In the genomic region with DNA sequence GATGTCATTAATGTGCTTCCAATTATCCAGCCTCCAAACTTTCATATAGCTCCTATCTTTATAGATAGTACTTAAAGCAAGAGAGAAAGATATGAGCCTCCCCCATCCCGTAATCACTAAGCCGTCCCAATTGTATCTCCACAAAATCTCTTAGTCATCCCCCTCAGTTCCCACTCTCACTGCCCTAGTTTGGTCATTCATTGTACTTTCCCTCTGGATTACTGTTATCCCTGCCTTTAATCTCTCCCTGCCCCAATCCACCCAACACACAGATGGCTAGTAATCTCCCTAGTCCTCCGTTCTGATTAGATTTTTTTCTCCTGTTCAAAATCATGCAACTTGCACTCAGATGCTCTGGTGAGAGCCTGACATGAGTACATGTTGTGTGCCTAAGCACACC, we compare ENCODE assay signal across 19 cellular contexts. TPM values are rescaled to one million over a fixed set of nuclear protein-coding genes. Genes with fewer than 3 reads are reported as not detected.
DNase-seq lines count a peak whose midpoint lies in the region; ATAC-seq and TF ChIP-seq lines count a peak whose summit lies in the region.
"Had no signal": no experiment of that assay in that cellular context is flagged by ENCODE, and none has a peak within 500 bp of the region (broad histone marks: within the 10 kb centered on the region; RNA-seq: fewer than 3 reads in every experiment).

No MANE protein-coding gene starts in this region.

- CTCF ChIA-PET in A673 (lab: Charles Lee) = no interaction called here

- H3K36me3 ChIP-seq in SJCRH30 (no peaks in the 10 kb centered on the region), A673 (ENCODE audit: insufficient read depth, low read length, poor library complexity, severe bottlenecking) (no peaks in the 10 kb centered on the region)

- TF ChIP-seq CTCF in fibroblast of the aortic adventitia (IDR thresholded peaks at IDR 0.05; ENCODE audit: insufficient read depth, low read length) (no peak), A673 (conservative IDR thresholded peaks at IDR 0.05; ENCODE audit: low read depth, low read length) (no peak)

- H3K4me3 Mint-ChIP-seq in stimulated activated naive CD8-positive, alpha-beta T cell treated with anti-CD3 and anti-CD28 coated beads, Interleukin-15, Interleukin-2, amounts not matched to agents 100 ng/mL and 50 ng/mL, for 24 hours = no peak overlapping the region
- H3K4me3 Mint-ChIP-seq in stimulated activated naive CD8-positive, alpha-beta T cell treated with anti-CD3 and anti-CD28 coated beads, Interleukin-15, amount 100 ng/mL, for 72 hours = no peak overlapping the region
- H3K4me3 Mint-ChIP-seq: B cell, CD14-positive monocyte had no signal

- H3K9me3 Mint-ChIP-seq in stimulated activated naive CD8-positive, alpha-beta T cell treated with anti-CD3 and anti-CD28 coated beads, Interleukin-15, Interleukin-2, amounts not matched to agents 100 ng/mL and 50 ng/mL, for 24 hours = no peaks in the 10 kb centered on the region
- no peaks in the 10 kb centered on the region for H3K9me3 Mint-ChIP-seq in stimulated activated naive CD8-positive, alpha-beta T cell treated with anti-CD3 and anti-CD28 coated beads, Interleukin-15, amount 100 ng/mL, for 72 hours

- peaks cover 20% of the 10 kb centered on the region for H3K4me1 ChIP-seq in SJCRH30
- peaks cover 6% of the 10 kb centered on the region for H3K4me1 ChIP-seq in A673 (ENCODE audit: insufficient read depth, low read length, poor library complexity, severe bottlenecking)

- DNase-seq in stimulated activated naive CD8-positive, alpha-beta T cell treated with anti-CD3 and anti-CD28 coated beads, Interleukin-15, amount 100 ng/mL, for 72 hours = no peak
- DNase-seq in SJCRH30 (no peak), fibroblast of the aortic adventitia (ENCODE audit: low read depth) (peak; percentile 26), DMS 273 (lab: John Stamatoyannopoulos, UW; ENCODE audit: unreplicated experiment) (no peak), kidney glomerular epithelial cell (lab: John Stamatoyannopoulos, UW) (no peak), A673 (ENCODE audit: low spot score) (no peak), NCI-H69 (lab: John Stamatoyannopoulos, UW) (no peak)
- DNase-seq: DMS79; KG1; NCI-H1105 treated with DMSO at 0.1 percent for 48 hours; NCI-H1694; NCI-H2081; NCI-H2171 treated with DMSO at 0.1 percent for 48 hours; NK-92 treated with Interleukin-12 subunit alpha and Interleukin-12 subunit beta, amount 100 ng/mL, for 24 hours had no signal

- no peaks in the 10 kb centered on the region for H3K9me3 ChIP-seq in SJCRH30 (replicated peaks)
- no peaks in the 10 kb centered on the region for H3K9me3 ChIP-seq in A673 (ENCODE audit: low read depth, low read length, poor library complexity, severe bottlenecking)

- H3K27me3 Mint-ChIP-seq in stimulated activated naive CD8-positive, alpha-beta T cell treated with anti-CD3 and anti-CD28 coated beads, Interleukin-15, Interleukin-2, amounts not matched to agents 100 ng/mL and 50 ng/mL, for 24 hours = peaks cover 34% of the 10 kb centered on the region
- peaks cover 15% of the 10 kb centered on the region for H3K27me3 Mint-ChIP-seq in stimulated activated naive CD8-positive, alpha-beta T cell treated with anti-CD3 and anti-CD28 coated beads, Interleukin-15, amount 100 ng/mL, for 72 hours
- H3K27me3 Mint-ChIP-seq: B cell had no signal

- intact Hi-C loops in A673 (cut with micrococcal nuclease; ENCODE audit: unreplicated experiment) = no loop called here

- H3K27ac ChIP-seq in SJCRH30 (peak overlapping the region; percentile 70), A673 (ENCODE audit: low read depth, low read length, poor library complexity, severe bottlenecking) (no peak overlapping the region)

- no TSS peak for BruUV-seq in A673 (replicated peaks; lab: Mats Ljungman, UMichigan)

- no peak for ATAC-seq in stimulated activated naive CD8-positive, alpha-beta T cell treated with anti-CD3 and anti-CD28 coated beads, Interleukin-15, amount 100 ng/mL, for 72 hours
- ATAC-seq: HCT116, Panc1 had no signal

- H3K4me3 ChIP-seq in SJCRH30 = no peak overlapping the region
- no peak overlapping the region for H3K4me3 ChIP-seq in fibroblast of the aortic adventitia (ENCODE audit: low read depth, low read length)
- no peak overlapping the region for H3K4me3 ChIP-seq in A673 (ENCODE audit: low read depth, low read length, poor library complexity, severe bottlenecking)

- H3K36me3 Mint-ChIP-seq in stimulated activated naive CD8-positive, alpha-beta T cell treated with anti-CD3 and anti-CD28 coated beads, Interleukin-15, Interleukin-2, amounts not matched to agents 100 ng/mL and 50 ng/mL, for 24 hours (ENCODE audit: low read depth) = peaks cover 5% of the 10 kb centered on the region
- H3K36me3 Mint-ChIP-seq: CD14-positive monocyte had no signal

- no peaks in the 10 kb centered on the region for H3K27me3 ChIP-seq in SJCRH30
- H3K27me3 ChIP-seq in A673 (replicated peaks; ENCODE audit: insufficient read depth, low read depth, low read length, poor library complexity) = no peaks in the 10 kb centered on the region

- POLR2A ChIA-PET in A673 (lab: Charles Lee; ENCODE audit: low non-redundant PET) = no interaction called here

- H3K27ac Mint-ChIP-seq in stimulated activated naive CD8-positive, alpha-beta T cell treated with anti-CD3 and anti-CD28 coated beads, Interleukin-15, Interleukin-2, amounts not matched to agents 100 ng/mL and 50 ng/mL, for 24 hours = peak overlapping the region; percentile 20
- H3K27ac Mint-ChIP-seq in stimulated activated naive CD8-positive, alpha-beta T cell treated with anti-CD3 and anti-CD28 coated beads, Interleukin-15, amount 100 ng/mL, for 72 hours = no peak overlapping the region
- H3K27ac Mint-ChIP-seq: B cell had no signal

- H3K4me1 Mint-ChIP-seq in stimulated activated naive CD8-positive, alpha-beta T cell treated with anti-CD3 and anti-CD28 coated beads, Interleukin-15, Interleukin-2, amounts not matched to agents 100 ng/mL and 50 ng/mL, for 24 hours (ENCODE audit: low read depth) = peaks cover 76% of the 10 kb centered on the region
- peaks cover 34% of the 10 kb centered on the region for H3K4me1 Mint-ChIP-seq in stimulated activated naive CD8-positive, alpha-beta T cell treated with anti-CD3 and anti-CD28 coated beads, Interleukin-15, amount 100 ng/mL, for 72 hours

RNA-seq across cellular contexts. Expression of a gene that starts 5.4 kb away (rescaled TPM):
- total RNA-seq in SJCRH30 (2014; rRNA removed; shearing (Covaris generic)) = 231 and 239 TPM in 2 replicates
- 186 and 453 TPM in 2 replicates for total RNA-seq in fibroblast of the aortic adventitia (ENCODE audit: low replicate concordance)
- 185 and 195 TPM in 2 replicates for total RNA-seq in A673 (2021)
